Comparison of ENCODE assay signal across 1 cellular context in genomic region chr5:136007271-136007670, GRCh38.
TF ChIP-seq lines count a peak whose summit lies in the region.

No MANE protein-coding gene starts in this region.

TF ChIP-seq in HepG2, 621 proteins besides CTCF, POLR2A, EP300 and RAD21:
- TF ChIP-seq CEBPB (IDR thresholded peaks at IDR 0.05; ENCODE audit: borderline replicate concordance, low read depth, low read length) = peak; percentile 59; the same call in 1 of the 2 replicates
- peak; percentile 75 for TF ChIP-seq CEBPG (CRISPR knock-in tag; IDR thresholded peaks at IDR 0.05)
- TF ChIP-seq SP2 (CRISPR knock-in tag; IDR thresholded peaks at IDR 0.05) = no peak
- peak; percentile 56 for TF ChIP-seq SOX5 (CRISPR knock-in tag; IDR thresholded peaks at IDR 0.05; ENCODE audit: borderline replicate concordance)
- no peak for TF ChIP-seq LCORL (IDR thresholded peaks at IDR 0.05)
- TF ChIP-seq LCORL (CRISPR knock-in tag; IDR thresholded peaks at IDR 0.05) = peak; percentile 60; the same call in 1 of the 2 replicates
- no peak for TF ChIP-seq MATR3 (CRISPR knock-in tag; IDR thresholded peaks at IDR 0.05)
- 0 out of 2 replicates have a peak, but pooled peaks have one; percentile 32 for TF ChIP-seq HNF4A (CRISPR knock-in tag; IDR thresholded peaks at IDR 0.05)
- no peak for TF ChIP-seq NR1H2 (CRISPR knock-in tag; IDR thresholded peaks at IDR 0.05; ENCODE audit: borderline replicate concordance, low read depth)
- TF ChIP-seq HMG20A (CRISPR knock-in tag; IDR thresholded peaks at IDR 0.05; ENCODE audit: borderline replicate concordance) = peak; percentile 42; the same call in 1 of the 2 replicates
